ENCODE assay signal across 9 cellular contexts in the genomic region with DNA sequence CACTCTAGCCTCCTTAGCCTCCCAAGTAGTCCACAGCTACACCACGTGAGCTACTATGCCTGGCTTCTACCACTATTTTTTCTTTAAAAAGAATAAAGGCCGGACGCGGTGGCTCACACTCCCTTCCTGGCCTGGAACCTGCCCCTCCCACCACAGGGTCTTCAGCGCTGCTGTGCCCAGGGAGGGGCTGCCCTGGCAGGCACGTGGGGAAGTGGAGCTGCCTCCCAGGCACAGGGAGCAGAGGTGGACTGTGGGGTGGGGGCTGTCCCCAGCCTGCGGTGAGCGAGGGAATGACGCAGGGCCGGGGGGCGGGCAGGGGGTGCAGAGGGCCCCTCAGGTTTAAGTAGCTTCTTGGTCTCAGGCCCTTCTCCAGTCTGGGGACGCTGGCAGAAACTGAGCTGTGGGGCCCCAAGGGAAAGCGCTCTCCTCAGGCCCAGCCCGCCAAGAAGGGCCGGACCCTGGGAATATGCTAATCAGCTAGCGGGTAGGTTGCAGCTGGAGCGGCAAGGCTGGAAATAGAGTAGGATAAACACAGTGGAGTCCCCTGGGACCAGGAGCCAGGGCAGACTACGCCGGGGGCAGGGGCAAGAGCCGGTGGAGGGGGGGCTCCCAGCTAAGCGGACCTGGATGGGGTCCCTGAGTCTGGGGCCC. TPM values are rescaled to one million over a fixed set of nuclear protein-coding genes. Genes with fewer than 3 reads are reported as not detected.
DNase-seq lines count a peak whose midpoint lies in the region; ATAC-seq and TF ChIP-seq lines count a peak whose summit lies in the region.
"Had no signal": no experiment of that assay in that cellular context is flagged by ENCODE, and none has a peak within 500 bp of the region (broad histone marks: within the 10 kb centered on the region; RNA-seq: fewer than 3 reads in every experiment).

No MANE protein-coding gene starts in this region.

- H3K27me3 ChIP-seq in mesenchymal stem cell (ENCODE audit: control insufficient read depth in 1 of 2, insufficient read depth in 1 of 2, low read length in 2 of 2) (no peaks in the 10 kb centered on the region), transverse colon (no peaks in the 10 kb centered on the region)

- peaks cover 44 to 77% of the 10 kb centered on the region in 2 experiments for H3K36me3 ChIP-seq in mesenchymal stem cell (ENCODE audit: control insufficient read depth in 1 of 2, insufficient read depth in 2 of 2, low read depth in 1 of 2, low read length in 2 of 2)
- peaks cover 0 to 10% (median 0%) of the 10 kb centered on the region in 4 donors for H3K36me3 ChIP-seq in transverse colon

- intact Hi-C loops in transverse colon (cut with DNase I; ENCODE audit: low total_unique reads) = no loop called here

- no peak for TF ChIP-seq CTCF in transverse colon (IDR thresholded peaks at IDR 0.05)

- in situ Hi-C loops in transverse colon (cut with MboI; ENCODE audit: low pct_ligation_motif_present in 1 of 4, low pct_unique_long_range_greater_than_20kb in 1 of 4, low sequenced_read_pairs in 3 of 4) = no loop called here

- TF ChIP-seq POLR2A in transverse colon (IDR thresholded peaks at IDR 0.05) = no peak

- no peak overlapping the region for H3K9ac ChIP-seq in mesenchymal stem cell (ENCODE audit: low read length)

- H3K9me3 ChIP-seq in mesenchymal stem cell (ENCODE audit: control insufficient read depth, low read length) = no peaks in the 10 kb centered on the region
- H3K9me3 ChIP-seq in transverse colon = no peaks in the 10 kb centered on the region

- 33% methylated on average over 21 of the region's 21 CpGs for WGBS in mesenchymal stem cell
- 56 to 86% methylated on average over 4 to 17 of the region's 21 CpGs for WGBS in transverse colon (ENCODE audit: low coverage in 1 of 2), 2 donors

- no peak overlapping the region for H2AK5ac ChIP-seq in mesenchymal stem cell (ENCODE audit: low read length, severe bottlenecking)

- no peak overlapping the region for H4K91ac ChIP-seq in mesenchymal stem cell (ENCODE audit: low read length)

- no peak for ATAC-seq in GM18867 (IDR thresholded peaks at IDR 0.05; ENCODE audit: unreplicated experiment)

- peak overlapping the region in 1 of 2 experiments; percentile 92 for H2BK12ac ChIP-seq in mesenchymal stem cell (ENCODE audit: low read length in 2 of 2)

- peak overlapping the region; percentile 83 for H4K8ac ChIP-seq in mesenchymal stem cell (ENCODE audit: low read length)

- H3K23ac ChIP-seq in mesenchymal stem cell (ENCODE audit: low read length in 2 of 2) = peak overlapping the region in 1 of 2 experiments; percentile 19

- peak overlapping the region in 1 of 2 experiments; percentile 92 for H3K14ac ChIP-seq in mesenchymal stem cell (ENCODE audit: low read length in 2 of 2)

- no peak overlapping the region for H2BK5ac ChIP-seq in mesenchymal stem cell (ENCODE audit: low read depth, low read length, poor library complexity, severe bottlenecking)

- H2AFZ ChIP-seq in mesenchymal stem cell (ENCODE audit: low read depth, low read length) = no peak overlapping the region

- no peak overlapping the region for H3K4me3 ChIP-seq in mesenchymal stem cell (ENCODE audit: insufficient read depth in 1 of 2, low read depth in 1 of 2, low read length in 2 of 2)
- H3K4me3 ChIP-seq in transverse colon = no peak overlapping the region

- H3K27ac ChIP-seq in mesenchymal stem cell (ENCODE audit: low read length, poor library complexity, severe bottlenecking) (no peak overlapping the region), transverse colon (peak overlapping the region; percentile 49 to 81 (median 58))

- H3K18ac ChIP-seq in mesenchymal stem cell (ENCODE audit: low read depth in 1 of 2, low read length in 2 of 2) = peak overlapping the region; percentile 56 to 97

- peaks cover 48% of the 10 kb centered on the region for H3K79me1 ChIP-seq in mesenchymal stem cell (replicated peaks; ENCODE audit: low read length, poor library complexity, severe bottlenecking)

- TF ChIP-seq EP300 in transverse colon (IDR thresholded peaks at IDR 0.05; ENCODE audit: low read depth) = no peak

- no peak overlapping the region for H3K4me2 ChIP-seq in mesenchymal stem cell (ENCODE audit: low read length, poor library complexity, severe bottlenecking)

- H2BK15ac ChIP-seq in mesenchymal stem cell (ENCODE audit: low read depth, poor library complexity, severe bottlenecking) = no peak overlapping the region

- H3K4ac ChIP-seq in mesenchymal stem cell (ENCODE audit: low read depth in 1 of 2, low read length in 2 of 2) = peak overlapping the region in 1 of 2 experiments; percentile 79

- H3K4me1 ChIP-seq in mesenchymal stem cell (ENCODE audit: control insufficient read depth, insufficient read depth, low read depth, low read length) (peaks cover 25% of the 10 kb centered on the region), transverse colon (peaks cover 0 to 32% (median 14%) of the 10 kb centered on the region in 4 donors)

- H2BK120ac ChIP-seq in mesenchymal stem cell (ENCODE audit: low read depth, low read length) = no peak overlapping the region

- DNase-seq in UCSD-AML1 (lab: John Stamatoyannopoulos, UW; ENCODE audit: unreplicated experiment) (peak; percentile 82), fibroblast of peridontal ligament (ENCODE audit: extremely low read depth) (peak; percentile 52), mesenchymal stem cell (peak; percentile 82), transverse colon (no peak), RKO (ENCODE audit: low spot score) (no peak)
- DNase-seq in activated effector memory CD4-positive, alpha-beta T cell treated with anti-CD3 and anti-CD28 coated beads, Interleukin-2, amount 50 U/mL, for 16 hours = no peak
- DNase-seq: activated CD8-positive, alpha-beta memory T cell treated with anti-CD3 and anti-CD28 coated beads for 24 hours; stimulated activated CD4-positive, alpha-beta T cell treated with anti-CD3 and anti-CD28 coated beads, Interleukin-4, amount 100 ng/mL, for 24 hours had no signal

RNA-seq across cellular contexts. Expression of gene TIMM22, which starts 46.8 kb away (rescaled TPM):
- polyA plus RNA-seq in mesenchymal stem cell (2013, experiment 1 of 2) = 14.9 TPM
- polyA plus RNA-seq in mesenchymal stem cell (2013, experiment 2 of 2) = 15.8 TPM
- 10 to 100 TPM; 10.5 to 17.6 (median 12.1) TPM for total RNA-seq in transverse colon

Comparison
In these comparisons a context has a peak if more than half of its experiments do, and no peak if none do; other contexts are left out.
1. DNase-seq: peak in UCSD-AML1 (single experiment), fibroblast of peridontal ligament (single experiment) and mesenchymal stem cell (single experiment); none in transverse colon (single experiment), activated effector memory CD4-positive, alpha-beta T cell treated with anti-CD3 and anti-CD28 coated beads, Interleukin-2, amount 50 U/mL, for 16 hours (single experiment) and RKO (single experiment).